In genomic region chr17:40793800-40794199, GRCh38 we compare ENCODE assay signal across 1 cellular context.
TF ChIP-seq lines count a peak whose summit lies in the region.

No MANE protein-coding gene starts in this region.

TF ChIP-seq in HepG2, 621 proteins besides CTCF, POLR2A, EP300 and RAD21:
- TF ChIP-seq ZBTB40 (IDR thresholded peaks at IDR 0.05): no peak
- TF ChIP-seq ZBTB40 (CRISPR knock-in tag; IDR thresholded peaks at IDR 0.05): no peak
- TF ChIP-seq NCOA5 (CRISPR knock-in tag; IDR thresholded peaks at IDR 0.05): no peak
- TF ChIP-seq TAF1 (CRISPR knock-in tag; IDR thresholded peaks at IDR 0.05): no peak
- peak; percentile 20 for TF ChIP-seq HNRNPLL (IDR thresholded peaks at IDR 0.05; ENCODE audit: low read depth, low read length, poor library complexity, severe bottlenecking)
- TF ChIP-seq THAP8 (CRISPR knock-in tag; IDR thresholded peaks at IDR 0.05; ENCODE audit: borderline replicate concordance): no peak
- TF ChIP-seq CREBL2 (CRISPR knock-in tag; IDR thresholded peaks at IDR 0.05; ENCODE audit: borderline replicate concordance): no peak
